Comparison of ENCODE assay signal across 8 cellular contexts in genomic region chr19:39532233-39533002, GRCh38. TPM values are rescaled to one million over a fixed set of nuclear protein-coding genes. Genes with fewer than 3 reads are reported as not detected.
DNase-seq lines count a peak whose midpoint lies in the region; ATAC-seq and TF ChIP-seq lines count a peak whose summit lies in the region.

A gene with protein sequence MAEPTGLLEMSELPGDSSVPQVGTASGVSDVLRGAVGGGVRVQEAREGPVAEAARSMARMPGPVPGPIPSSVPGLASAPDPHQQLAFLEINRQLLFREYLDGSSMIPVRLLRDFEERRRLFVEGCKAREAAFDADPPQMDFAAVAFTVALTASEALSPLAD (minus strand): TSS chr19:39532852. CDS start chr19:39532802, 50 bp downstream.

- H3K9me3 ChIP-seq in ectodermal cell (ENCODE audit: control insufficient read depth, low read length) (no peaks in the 10 kb centered on the region), lung (ENCODE audit: control insufficient read depth in 2 of 2, insufficient read depth in 1 of 2, low read length in 1 of 2) (no peaks in the 10 kb centered on the region)

- WGBS in ectodermal cell, 2 experiments = 0% methylated on average over 65 of the region's 65 CpGs
- 0 to 1% methylated on average over 65 of the region's 65 CpGs for WGBS in lung, 2 donors

- peak; percentile 99 for TF ChIP-seq CTCF in lung (IDR thresholded peaks at IDR 0.05; ENCODE audit: control extremely low read depth, extremely low read depth)

- H3K27me3 Mint-ChIP-seq in activated CD4-positive, alpha-beta memory T cell treated with anti-CD3 and anti-CD28 coated beads, Interleukin-2, amount 10 ng/mL, durations not matched to agents 7 days and 5 days = no peaks in the 10 kb centered on the region

- peaks cover 33% of the 10 kb centered on the region for H3K4me1 Mint-ChIP-seq in activated CD4-positive, alpha-beta memory T cell treated with anti-CD3 and anti-CD28 coated beads, Interleukin-2, amount 10 ng/mL, durations not matched to agents 7 days and 5 days

- CTCF ChIA-PET in activated CD4-positive, alpha-beta memory T cell treated with anti-CD3 and anti-CD28 coated beads, Interleukin-2, amount 10 ng/mL, durations not matched to agents 7 days and 5 days (lab: Charles Lee) = interaction anchor here (0.7 to 4.6 kb wide), 20 partner anchors 10 to 412 kb away, joined by 3 to 61 read pairs (median 4); partner anchors contain the start of genes PAF1 and RPS16

- peak within 1 kb of the TSS; percentile 92 for H3K4me3 Mint-ChIP-seq in activated CD4-positive, alpha-beta memory T cell treated with anti-CD3 and anti-CD28 coated beads, Interleukin-2, amount 10 ng/mL, durations not matched to agents 7 days and 5 days

- H3K27me3 ChIP-seq in ectodermal cell (ENCODE audit: control insufficient read depth, insufficient read depth, low read length, poor library complexity, severe bottlenecking) (no peaks in the 10 kb centered on the region), lung (ENCODE audit: control insufficient read depth, insufficient read depth) (no peaks in the 10 kb centered on the region)

- POLR2A ChIA-PET in activated CD4-positive, alpha-beta memory T cell treated with anti-CD3 and anti-CD28 coated beads, Interleukin-2, amount 10 ng/mL, durations not matched to agents 7 days and 5 days (lab: Charles Lee) = interaction anchor here (0.8 to 2.2 kb wide), 13 partner anchors 9 to 141 kb away, joined by 3 to 17 read pairs (median 4); partner anchors contain the start of genes RPS16 and SUPT5H

- H3K36me3 ChIP-seq in ectodermal cell (ENCODE audit: control insufficient read depth, insufficient read depth, low read length) (no peaks in the 10 kb centered on the region), lung (ENCODE audit: control insufficient read depth in 2 of 2, insufficient read depth in 2 of 2, low read length in 2 of 2) (no peaks in the 10 kb centered on the region)

- H3K27ac ChIP-seq in ectodermal cell (ENCODE audit: insufficient read depth, low read depth, low read length, poor library complexity, severe bottlenecking) = no peak within 1 kb of the TSS
- H3K27ac ChIP-seq in lung (ENCODE audit: low read depth in 1 of 2, low read length in 1 of 2) = peak within 1 kb of the TSS; percentile 79 to 85

- DNase-seq in COLO668 (lab: John Stamatoyannopoulos, UW; ENCODE audit: unreplicated experiment) = peak; percentile 96
- peak; percentile 96 for DNase-seq in HK-2 (ENCODE audit: unreplicated experiment)
- peak; percentile 99 for DNase-seq in NCI-H82 (lab: John Stamatoyannopoulos, UW)
- peak; percentile 96 for DNase-seq in activated CD4-positive, alpha-beta memory T cell treated with anti-CD3 and anti-CD28 coated beads, Interleukin-2, amount 10 ng/mL, durations not matched to agents 7 days and 5 days
- peak; percentile 95 for DNase-seq in lung (ENCODE audit: low spot score)
- peak; percentile 89 to 94 (median 93) for DNase-seq in stimulated activated CD4-positive, alpha-beta T cell treated with anti-CD3 and anti-CD28 coated beads, TNF-alpha, amount 100 ng/mL, for 24 hours (ENCODE audit: low read depth in 3 of 3)

- H3K9me3 Mint-ChIP-seq in activated CD4-positive, alpha-beta memory T cell treated with anti-CD3 and anti-CD28 coated beads, Interleukin-2, amount 10 ng/mL, durations not matched to agents 7 days and 5 days = no peaks in the 10 kb centered on the region

- peak within 1 kb of the TSS; percentile 75 for H3K27ac Mint-ChIP-seq in activated CD4-positive, alpha-beta memory T cell treated with anti-CD3 and anti-CD28 coated beads, Interleukin-2, amount 10 ng/mL, durations not matched to agents 7 days and 5 days

- H3K4me1 ChIP-seq in ectodermal cell (ENCODE audit: control insufficient read depth, insufficient read depth, low read length) = peaks cover 4% of the 10 kb centered on the region
- peaks cover 0 to 2% of the 10 kb centered on the region in 2 donors for H3K4me1 ChIP-seq in lung (ENCODE audit: control insufficient read depth in 2 of 2, insufficient read depth in 2 of 2, low read length in 2 of 2)

- H3K4me3 ChIP-seq in ectodermal cell (ENCODE audit: insufficient read depth, low read depth, low read length) = peak within 1 kb of the TSS; percentile 99
- peak within 1 kb of the TSS; percentile 76 for H3K4me3 ChIP-seq in lung

- ATAC-seq in GM19455 (IDR thresholded peaks at IDR 0.05; ENCODE audit: unreplicated experiment) (peak; percentile 75), lung (ENCODE audit: insufficient read depth, low FRiP score) (peak; percentile 92)

- H3K36me3 Mint-ChIP-seq in activated CD4-positive, alpha-beta memory T cell treated with anti-CD3 and anti-CD28 coated beads, Interleukin-2, amount 10 ng/mL, durations not matched to agents 7 days and 5 days (ENCODE audit: low read depth) = peaks cover 9% of the 10 kb centered on the region

RNA-seq across cellular contexts. Expression of the gene that starts here (rescaled TPM):
- total RNA-seq in activated CD4-positive, alpha-beta memory T cell treated with anti-CD3 and anti-CD28 coated beads, Interleukin-2, amount 10 ng/mL, durations not matched to agents 7 days and 5 days = 1 to 10 TPM; 4.5 to 4.7 TPM
- polyA plus RNA-seq in ectodermal cell (2013, experiment 1 of 4) = 9.9 TPM
- 8.3 TPM for polyA plus RNA-seq in ectodermal cell (2013, experiment 2 of 4)
- 4.8 TPM for polyA plus RNA-seq in ectodermal cell (2013, experiment 3 of 4)
- 7.9 TPM for polyA plus RNA-seq in ectodermal cell (2013, experiment 4 of 4)
- total RNA-seq in lung = 1 to 10 TPM; 2.8 to 3.1 TPM
- polyA plus RNA-seq in lung = 1 to 10 TPM; 2.1 to 5.2 TPM
